In the genomic region with DNA sequence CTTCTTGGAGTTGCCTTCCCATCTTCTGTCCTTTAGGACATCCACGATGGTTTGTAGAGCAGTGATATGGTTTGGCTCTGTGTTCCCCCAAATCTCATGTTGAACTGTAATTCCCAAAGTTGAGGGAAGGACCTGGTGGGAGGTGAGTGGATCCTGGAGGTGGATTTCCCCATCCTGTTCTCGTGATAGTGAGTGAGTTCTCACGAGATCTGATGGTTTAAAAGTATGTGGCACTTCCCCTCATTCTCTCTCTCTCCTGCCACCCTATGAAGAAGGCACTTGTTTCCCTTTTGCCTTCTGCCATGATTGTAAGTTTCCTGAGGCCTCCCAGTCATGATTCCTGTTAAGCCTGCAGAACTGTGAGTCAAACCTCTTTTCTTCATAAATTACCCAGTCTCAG, we compare ENCODE assay signal across 33 cellular contexts.
A peak's percentile ranks its signal among the peaks of the same experiment; 100 is the strongest.
DNase-seq lines count a peak whose midpoint lies in the region; ATAC-seq, FAIRE-seq and TF ChIP-seq lines count a peak whose summit lies in the region.
"Had no signal": no experiment of that assay in that cellular context is flagged by ENCODE, and none has a peak within 500 bp of the region (broad histone marks: within the 10 kb centered on the region; RNA-seq: fewer than 3 reads in every experiment).

No MANE protein-coding gene starts in this region.

- 1% methylated on average over 3 of the region's 3 CpGs for WGBS in HepG2 (ENCODE audit: low lambda C conversion rate)
- 40% methylated on average over 2 of the region's 3 CpGs for WGBS in right lobe of liver (ENCODE audit: insufficient coverage, low coverage, low lambda C conversion rate, missing lambda C conversion rate)
- 30% methylated on average over 3 of the region's 3 CpGs for WGBS in A549 (ENCODE audit: missing lambda C conversion rate)
- WGBS in K562 (ENCODE audit: insufficient coverage, low coverage, missing lambda C conversion rate), result 0% methylated on average over 3 of the region's 3 CpGs
- no CpG with 5 or more reads among the region's 3 CpGs for WGBS in mesendoderm (ENCODE audit: extremely low coverage, insufficient coverage, low lambda C conversion rate)

- FAIRE-seq in HepG2 (lab: Jason Lieb, UNC) (no peak), A549 (lab: Jason Lieb, UNC) (peak; percentile 46), K562 (lab: Jason Lieb, UNC) (no peak)
- FAIRE-seq: A204.1, D721Med had no signal

- ATAC-seq in HepG2, result no peak
- ATAC-seq in right lobe of liver, result no peak
- no peak for ATAC-seq in A549
- ATAC-seq in K562, result no peak
- ATAC-seq in HG02588 (IDR thresholded peaks at IDR 0.05; ENCODE audit: unreplicated experiment), result no peak
- ATAC-seq: CD8-positive, alpha-beta T cell had no signal

- H3K4me1 ChIP-seq in HepG2 (ENCODE audit: insufficient read depth, low read length), result no peaks in the 10 kb centered on the region
- no peaks in the 10 kb centered on the region for H3K4me1 ChIP-seq in right lobe of liver
- H3K4me1 ChIP-seq in A549, result no peaks in the 10 kb centered on the region
- H3K4me1 ChIP-seq in Karpas-422 (ENCODE audit: low read length), result no peaks in the 10 kb centered on the region
- no peaks in the 10 kb centered on the region for H3K4me1 ChIP-seq in K562 (replicated peaks in 1 of 2; ENCODE audit: control insufficient read depth in 2 of 2, insufficient read depth in 2 of 2, low read length in 2 of 2)
- H3K4me1 ChIP-seq in mesendoderm (ENCODE audit: control insufficient read depth, low read depth, low read length), result no peaks in the 10 kb centered on the region
- H3K4me1 ChIP-seq: BE2C; BLaER1; BLaER1 treated with 17β-estradiol and CSF1 and Interleukin-3, amounts not matched to agents 10 nM and 100 nM; Caco-2 had no signal

- BruUV-seq in HepG2 (replicated peaks; lab: Mats Ljungman, UMichigan) (no TSS peak), K562 (replicated peaks; lab: Mats Ljungman, UMichigan) (no TSS peak)

- H3K9me1 ChIP-seq in K562 (ENCODE audit: control insufficient read depth, insufficient read depth, low read length), result no peaks in the 10 kb centered on the region

- H2AK5ac ChIP-seq in mesendoderm (ENCODE audit: low read length), result no peak overlapping the region

- H2BK15ac ChIP-seq in mesendoderm (replicated peaks; ENCODE audit: low read depth), result no peak overlapping the region

- DNase-seq in HepG2 (ENCODE audit: low spot score), result no peak
- DNase-seq in right lobe of liver, result no peak
- DNase-seq in A549 (ENCODE audit: low read depth in 1 of 2, low spot score in 1 of 2), result no peak
- no peak for DNase-seq in Karpas-422
- no peak for DNase-seq in K562 (ENCODE audit: extremely low read depth in 1 of 4, low spot score in 3 of 4)
- no peak for DNase-seq in NCI-H187 (lab: John Stamatoyannopoulos, UW)
- DNase-seq in mesendoderm, result no peak
- DNase-seq: 8988T; ACHN; AML-193; BE2C; C1 segment of cervical spinal cord; Caco-2; Calu3; CD4-positive, alpha-beta memory T cell; CD4-positive, alpha-beta T cell; CD4-positive, CD25-positive, alpha-beta regulatory T cell; CD8-positive, alpha-beta memory T cell; CD8-positive, alpha-beta T cell; DMS 273 treated with DMSO at 0.1 percent for 48 hours; DMS153; DMS53; DMS79; DMS79 treated with DMSO at 0.1 percent for 48 hours; DND-41; EL had no signal

- no peaks in the 10 kb centered on the region for H3K36me3 ChIP-seq in HepG2 (replicated peaks in 1 of 2; ENCODE audit: control insufficient read depth in 1 of 2, insufficient read depth in 2 of 2, low read length in 2 of 2)
- H3K36me3 ChIP-seq in right lobe of liver, result no peaks in the 10 kb centered on the region
- H3K36me3 ChIP-seq in Karpas-422 (ENCODE audit: insufficient read depth, low read length), result no peaks in the 10 kb centered on the region
- no peaks in the 10 kb centered on the region for H3K36me3 ChIP-seq in K562 (ENCODE audit: control insufficient read depth, insufficient read depth, low read length)
- H3K36me3 ChIP-seq in mesendoderm (ENCODE audit: control insufficient read depth, insufficient read depth, low read length), result no peaks in the 10 kb centered on the region
- H3K36me3 ChIP-seq: BE2C; BLaER1; BLaER1 treated with 17β-estradiol and CSF1 and Interleukin-3, amounts not matched to agents 10 nM and 100 nM had no signal

- intact Hi-C loops in HepG2 (cut with micrococcal nuclease; ENCODE audit: unreplicated experiment) (no loop called here), right lobe of liver (cut with DNase I) (no loop called here), K562 (cut with micrococcal nuclease) (no loop called here)

- no peak overlapping the region for H3K4me3 ChIP-seq in HepG2 (replicated peaks in 1 of 3; ENCODE audit: insufficient read depth in 1 of 3, low read depth in 2 of 3, low read length in 3 of 3)
- H3K4me3 ChIP-seq in right lobe of liver, result no peak overlapping the region
- no peak overlapping the region for H3K4me3 ChIP-seq in A549
- no peak overlapping the region for H3K4me3 ChIP-seq in Karpas-422 (ENCODE audit: low read length)
- no peak overlapping the region for H3K4me3 ChIP-seq in K562
- H3K4me3 ChIP-seq in mesendoderm (ENCODE audit: low read length), result no peak overlapping the region
- H3K4me3 ChIP-seq: BLaER1; BLaER1 treated with 17β-estradiol and CSF1 and Interleukin-3, amounts not matched to agents 10 nM and 100 nM had no signal

- no peak overlapping the region for H2BK120ac ChIP-seq in mesendoderm (ENCODE audit: low read depth, low read length)

- H2AFZ ChIP-seq in HepG2 (ENCODE audit: low read length) (no peak overlapping the region), Karpas-422 (ENCODE audit: low read length) (peak overlapping the region; percentile 23; the same call in 1 of the 2 replicates), K562 (ENCODE audit: low read depth, low read length) (no peak overlapping the region)

- H4K5ac ChIP-seq in mesendoderm (ENCODE audit: low read length), result no peak overlapping the region

- H4K8ac ChIP-seq in mesendoderm (ENCODE audit: low read depth, low read length), result no peak overlapping the region

- TF ChIP-seq RAD21 in HepG2 (CRISPR knock-in tag; IDR thresholded peaks at IDR 0.05) (no peak), A549 (conservative IDR thresholded peaks at IDR 0.05 in 1 of 2, IDR thresholded peaks at IDR 0.05 in 1 of 2) (no peak), K562 (CRISPR knock-in tag; conservative IDR thresholded peaks at IDR 0.05 in 1 of 2, IDR thresholded peaks at IDR 0.05 in 1 of 2) (no peak)

- TF ChIP-seq EP300 in HepG2 (IDR thresholded peaks at IDR 0.05; ENCODE audit: low read depth in 2 of 2, low read length in 2 of 2), result no peak
- no peak for TF ChIP-seq EP300 in HepG2 (CRISPR knock-in tag; IDR thresholded peaks at IDR 0.05; ENCODE audit: borderline replicate concordance)
- TF ChIP-seq EP300 in A549 (IDR thresholded peaks at IDR 0.05), result no peak
- TF ChIP-seq EP300 in K562 (IDR thresholded peaks at IDR 0.05; ENCODE audit: low read length), result no peak

- no peak overlapping the region for H3K56ac ChIP-seq in mesendoderm (ENCODE audit: low read length)

- H3K27ac ChIP-seq in HepG2 (ENCODE audit: extremely low read length, insufficient read depth, low read length) (no peak overlapping the region), right lobe of liver (no peak overlapping the region), A549 (no peak overlapping the region), Karpas-422 (ENCODE audit: low read length) (no peak overlapping the region), K562 (ENCODE audit: extremely low read depth, low read depth, low read length) (no peak overlapping the region), mesendoderm (ENCODE audit: low read depth, low read length) (no peak overlapping the region)
- H3K27ac ChIP-seq: 22Rv1; BLaER1; BLaER1 treated with 17β-estradiol and CSF1 and Interleukin-3, amounts not matched to agents 10 nM and 100 nM; C4-2B had no signal

- H3K9me3 ChIP-seq in HepG2 (ENCODE audit: low read length) (no peaks in the 10 kb centered on the region), right lobe of liver (no peaks in the 10 kb centered on the region), A549 (no peaks in the 10 kb centered on the region), Karpas-422 (ENCODE audit: low read length) (no peaks in the 10 kb centered on the region), K562 (replicated peaks; ENCODE audit: control insufficient read depth, insufficient read depth, low read depth, low read length) (no peaks in the 10 kb centered on the region)
- H3K9me3 ChIP-seq: BE2C, BLaER1, Caco-2 had no signal

- in situ Hi-C loops in HepG2 (cut with HindIII; ENCODE audit: extremely low pct_ligation_motif_present, low pct_unique_long_range_greater_than_20kb), result no loop called here
- in situ Hi-C loops in K562 (cut with MboI), result no loop called here

- no peaks in the 10 kb centered on the region for H3K9me2 ChIP-seq in Karpas-422 (replicated peaks; ENCODE audit: insufficient read depth, low read length)

- CTCF ChIA-PET in HepG2 (lab: Yijun Ruan, JAX; ENCODE audit: low intra/inter-chr PET ratio, low total read pairs) (no interaction called here), A549 (lab: Yijun Ruan, JAX) (no interaction called here), K562 (lab: Yijun Ruan, JAX; ENCODE audit: low intra/inter-chr PET ratio) (no interaction called here)

- no peak overlapping the region for H3K4ac ChIP-seq in mesendoderm (ENCODE audit: low read depth, low read length)

- TF ChIP-seq POLR2A in HepG2 (IDR thresholded peaks at IDR 0.05; ENCODE audit: insufficient read depth in 1 of 2, low read depth in 2 of 2, low read length in 2 of 2) (no peak), right lobe of liver (IDR thresholded peaks at IDR 0.05) (no peak), A549 (IDR thresholded peaks at IDR 0.05; ENCODE audit: low read length) (no peak), K562 (conservative IDR thresholded peaks at IDR 0.05) (no peak)

- no peaks in the 10 kb centered on the region for H3K79me2 ChIP-seq in HepG2 (ENCODE audit: insufficient read depth, low read length)
- H3K79me2 ChIP-seq in Karpas-422 (ENCODE audit: low read length), result no peaks in the 10 kb centered on the region
- no peaks in the 10 kb centered on the region for H3K79me2 ChIP-seq in K562 (ENCODE audit: control insufficient read depth, insufficient read depth, low read length)
- H3K79me2 ChIP-seq in mesendoderm (ENCODE audit: control insufficient read depth, insufficient read depth, low read length), result no peaks in the 10 kb centered on the region

- H2BK5ac ChIP-seq in mesendoderm (ENCODE audit: low read length), result no peak overlapping the region

- TF ChIP-seq CTCF in HepG2 (CRISPR knock-in tag; IDR thresholded peaks at IDR 0.05) (no peak), right lobe of liver (IDR thresholded peaks at IDR 0.05) (no peak), A549 (IDR thresholded peaks at IDR 0.05) (no peak), K562 (IDR thresholded peaks at IDR 0.05 in 2 of 3, conservative IDR thresholded peaks at IDR 0.05 in 1 of 3; ENCODE audit: insufficient read depth in 2 of 3, low read depth in 1 of 3, low read length in 3 of 3) (no peak)

- H3K4me2 ChIP-seq in HepG2 (ENCODE audit: low read depth, low read length), result no peak overlapping the region
- no peak overlapping the region for H3K4me2 ChIP-seq in A549
- no peak overlapping the region for H3K4me2 ChIP-seq in Karpas-422 (ENCODE audit: low read depth, low read length, poor library complexity, severe bottlenecking)
- no peak overlapping the region for H3K4me2 ChIP-seq in K562 (ENCODE audit: insufficient read depth, low read length)
- H3K4me2 ChIP-seq in mesendoderm (ENCODE audit: low read length), result no peak overlapping the region
- H3K4me2 ChIP-seq: BLaER1; BLaER1 treated with 17β-estradiol and CSF1 and Interleukin-3, amounts not matched to agents 10 nM and 100 nM had no signal

- no peaks in the 10 kb centered on the region for H4K20me1 ChIP-seq in HepG2 (ENCODE audit: insufficient read depth, low read length)
- no peaks in the 10 kb centered on the region for H4K20me1 ChIP-seq in Karpas-422 (ENCODE audit: insufficient read depth, low read depth, low read length)
- no peaks in the 10 kb centered on the region for H4K20me1 ChIP-seq in K562 (replicated peaks; ENCODE audit: control insufficient read depth, insufficient read depth, low read length)
- H4K20me1 ChIP-seq: BLaER1; BLaER1 treated with 17β-estradiol and CSF1 and Interleukin-3, amounts not matched to agents 10 nM and 100 nM had no signal

- H3K9ac ChIP-seq in HepG2 (ENCODE audit: insufficient read depth, low read depth, low read length) (no peak overlapping the region), Karpas-422 (ENCODE audit: low read length) (no peak overlapping the region), K562 (ENCODE audit: insufficient read depth in 1 of 2, low read depth in 2 of 2, low read length in 2 of 2) (no peak overlapping the region), mesendoderm (ENCODE audit: low read length) (no peak overlapping the region)
- H3K9ac ChIP-seq: BLaER1; BLaER1 treated with 17β-estradiol and CSF1 and Interleukin-3, amounts not matched to agents 10 nM and 100 nM had no signal

- no peaks in the 10 kb centered on the region for H3K27me3 ChIP-seq in HepG2 (ENCODE audit: control insufficient read depth in 1 of 2, insufficient read depth in 2 of 2, low read length in 2 of 2)
- no peaks in the 10 kb centered on the region for H3K27me3 ChIP-seq in right lobe of liver
- H3K27me3 ChIP-seq in Karpas-422 (ENCODE audit: low read length), result no peaks in the 10 kb centered on the region
- H3K27me3 ChIP-seq in K562 (ENCODE audit: control insufficient read depth in 2 of 2, insufficient read depth in 2 of 2, low read length in 2 of 2), result no peaks in the 10 kb centered on the region
- no peaks in the 10 kb centered on the region for H3K27me3 ChIP-seq in mesendoderm (ENCODE audit: insufficient read depth, low read length, poor library complexity)
- H3K27me3 ChIP-seq: BLaER1; BLaER1 treated with 17β-estradiol and CSF1 and Interleukin-3, amounts not matched to agents 10 nM and 100 nM had no signal

- H3K23ac ChIP-seq in mesendoderm (ENCODE audit: low read length), result no peak overlapping the region

- no peak overlapping the region for H3K18ac ChIP-seq in mesendoderm (ENCODE audit: low read length)

- POLR2A ChIA-PET in HepG2 (lab: Yijun Ruan, JAX) (no interaction called here), A549 (lab: Yijun Ruan, JAX) (no interaction called here), K562 (lab: Yijun Ruan, JAX) (no interaction called here)

- H3K79me1 ChIP-seq in mesendoderm (ENCODE audit: low read length), result no peaks in the 10 kb centered on the region
